8 cellular contexts compared by ENCODE assay signal in the genomic region with DNA sequence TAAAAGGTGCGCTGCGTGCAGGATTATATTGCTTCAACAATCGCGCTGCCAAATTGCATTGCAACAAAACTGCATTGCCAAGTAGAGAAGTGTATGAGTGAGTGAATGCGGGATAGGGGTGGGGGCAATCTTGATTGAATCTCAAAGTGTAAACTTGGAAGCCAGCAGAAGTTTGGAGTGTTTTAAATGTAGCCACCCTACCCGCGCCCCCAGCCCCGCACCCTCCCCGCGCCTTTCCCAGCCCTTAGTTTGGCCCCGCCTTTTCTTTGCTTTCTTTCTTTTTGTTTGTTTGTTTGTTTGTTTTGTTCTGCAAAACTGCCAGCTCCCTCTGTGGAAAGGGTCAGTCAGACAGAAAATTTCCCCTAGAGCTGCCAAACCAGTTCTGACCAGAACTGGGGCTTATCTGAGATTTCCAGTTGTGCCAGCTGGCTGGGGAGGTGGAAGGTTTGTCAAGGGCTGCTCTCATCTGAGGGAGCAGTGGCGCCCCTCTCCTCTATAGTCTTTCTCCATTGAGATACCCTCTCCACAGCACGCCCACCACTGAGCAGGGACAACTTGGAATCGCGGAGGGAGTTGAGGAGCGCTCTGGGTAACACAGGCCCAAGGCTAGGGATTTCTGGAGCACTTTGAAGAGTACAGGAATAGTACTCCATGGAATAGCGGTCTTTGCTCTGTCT.
DNase-seq lines count a peak whose midpoint lies in the region; ATAC-seq and TF ChIP-seq lines count a peak whose summit lies in the region.

No MANE protein-coding gene starts in this region.

- H3K27ac ChIP-seq in muscle layer of duodenum (ENCODE audit: low read length) = no peak overlapping the region

- H3K27me3 Mint-ChIP-seq in dendritic cell treated with granulocyte-macrophage colony-stimulating factor and Interleukin-4, amounts not matched to agents 40 ng/mL and 50 ng/mL, for 4 days = peaks cover 23% of the 10 kb centered on the region

- H3K4me1 ChIP-seq in muscle layer of duodenum (ENCODE audit: control insufficient read depth in 1 of 2, insufficient read depth in 2 of 2, low read length in 2 of 2) = peaks cover 3 to 34% of the 10 kb centered on the region in 2 donors

- no peaks in the 10 kb centered on the region for H3K36me3 ChIP-seq in muscle layer of duodenum (ENCODE audit: control insufficient read depth in 1 of 2, insufficient read depth in 2 of 2, low read length in 2 of 2)

- peak overlapping the region; percentile 65 for H3K4me3 Mint-ChIP-seq in dendritic cell treated with granulocyte-macrophage colony-stimulating factor and Interleukin-4, amounts not matched to agents 40 ng/mL and 50 ng/mL, for 4 days

- H3K36me3 Mint-ChIP-seq in dendritic cell treated with granulocyte-macrophage colony-stimulating factor and Interleukin-4, amounts not matched to agents 40 ng/mL and 50 ng/mL, for 4 days (ENCODE audit: low read depth) = no peaks in the 10 kb centered on the region

- intact Hi-C loops in dendritic cell treated with granulocyte-macrophage colony-stimulating factor and Interleukin-4, amounts not matched to agents 40 ng/mL and 50 ng/mL, for 4 days (cut with micrococcal nuclease) = no loop called here

- H3K27ac Mint-ChIP-seq in dendritic cell treated with granulocyte-macrophage colony-stimulating factor and Interleukin-4, amounts not matched to agents 40 ng/mL and 50 ng/mL, for 4 days = no peak overlapping the region

- no peaks in the 10 kb centered on the region for H3K9me3 ChIP-seq in muscle layer of duodenum (ENCODE audit: control insufficient read depth in 1 of 2, low read length in 2 of 2)

- TF ChIP-seq CTCF in AG10803 (conservative IDR thresholded peaks at IDR 0.05; ENCODE audit: low read length) (no peak), LNCaP clone FGC (IDR thresholded peaks at IDR 0.05; ENCODE audit: control insufficient read depth, extremely low read depth, insufficient read depth) (no peak)

- ATAC-seq in HG03571 (IDR thresholded peaks at IDR 0.05; ENCODE audit: unreplicated experiment) = no peak

- peaks cover 23% of the 10 kb centered on the region for H3K4me1 Mint-ChIP-seq in dendritic cell treated with granulocyte-macrophage colony-stimulating factor and Interleukin-4, amounts not matched to agents 40 ng/mL and 50 ng/mL, for 4 days (ENCODE audit: low read depth)

- H3K9me3 Mint-ChIP-seq in dendritic cell treated with granulocyte-macrophage colony-stimulating factor and Interleukin-4, amounts not matched to agents 40 ng/mL and 50 ng/mL, for 4 days = no peaks in the 10 kb centered on the region

- H3K4me3 ChIP-seq in AG10803 (ENCODE audit: low read length) = peak overlapping the region; percentile 49
- peak overlapping the region; percentile 48 for H3K4me3 ChIP-seq in LNCaP clone FGC (ENCODE audit: low read depth, low read length)
- peak overlapping the region; percentile 62 to 74 for H3K4me3 ChIP-seq in muscle layer of duodenum (ENCODE audit: low read depth in 1 of 2, low read length in 2 of 2)

- H3K27me3 ChIP-seq in muscle layer of duodenum (ENCODE audit: low read depth, low read length) = no peaks in the 10 kb centered on the region

- DNase-seq in AG10803 (ENCODE audit: low read depth) = no peak
- DNase-seq in LNCaP clone FGC (ENCODE audit: low read depth) = peak; percentile 30
- DNase-seq in effector CD4-positive, alpha-beta T cell = no peak
- no peak for DNase-seq in activated CD4-positive, CD25-positive, alpha-beta regulatory T cell (lab: John Stamatoyannopoulos, UW)
- no peak for DNase-seq in RPMI8226
